Comparison of ENCODE assay signal across 27 cellular contexts in genomic region chr1:119146466-119146865, GRCh38.
"Had no signal": no experiment of that assay in that cellular context is flagged by ENCODE, and none has a peak within 500 bp of the region (broad histone marks: within the 10 kb centered on the region; RNA-seq: fewer than 3 reads in every experiment).

No MANE protein-coding gene starts in this region.

- DNase-seq: activated CD4-positive, alpha-beta T cell treated with anti-CD3 and anti-CD28 coated beads, Interleukin-2, amount 50 U/mL, for 1 hour; activated CD8-positive, alpha-beta T cell treated with anti-CD3 and anti-CD28 coated beads for 36 hours; activated gamma-delta T cell; activated naive CD4-positive, alpha-beta T cell treated with Interleukin-2 at 50 U/mL for 16 hours; activated T-cell treated with anti-CD3 and anti-CD28 coated beads, Interleukin-2, amount 50 U/mL, for 48 hours; aorta; brain microvascular endothelial cell; central memory CD4-positive, alpha-beta T cell; Karpas-422; KBM-7; NCI-H1105; NCI-H1417 treated with DMSO at 0.1 percent for 48 hours; NCI-H1694; NCI-H2029; NCI-H345; NCI-H524 treated with DMSO at 0.1 percent for 48 hours; NK-92 treated with Interleukin-12 subunit alpha and Interleukin-12 subunit beta, amount 100 ng/mL, for 24 hours; PC-3; Peyer's patch; RPMI8226; SHP77 treated with DMSO at 0.1 percent for 48 hours; SK-N-SH; T-cell; T1000 had no signal

- H3K9me3 Mint-ChIP-seq: activated CD8-positive, alpha-beta T cell treated with anti-CD3 and anti-CD28 coated beads for 36 hours; activated naive CD4-positive, alpha-beta T cell treated with anti-CD3 and anti-CD28 coated beads, Interleukin-2, amount 50 U/mL, for 72 hours; activated T-helper 2 cell treated with anti-CD3 and anti-CD28 coated beads, Interferon-gamma antibody, Interleukin-2, Interleukin-4, amounts not matched to agents 10 μg/mL and 5 μg/mL and 100 μg/mL, durations not matched to agents 14 hours and 24 hours and 36 hours; T-cell had no signal

- ATAC-seq: activated CD8-positive, alpha-beta T cell treated with anti-CD3 and anti-CD28 coated beads for 36 hours; PC-3; T-cell had no signal

- H3K27ac Mint-ChIP-seq: activated CD8-positive, alpha-beta T cell treated with anti-CD3 and anti-CD28 coated beads for 36 hours; activated naive CD4-positive, alpha-beta T cell treated with anti-CD3 and anti-CD28 coated beads, Interleukin-2, amount 50 U/mL, for 72 hours; activated T-helper 2 cell treated with anti-CD3 and anti-CD28 coated beads, Interferon-gamma antibody, Interleukin-2, Interleukin-4, amounts not matched to agents 10 μg/mL and 5 μg/mL and 100 μg/mL, durations not matched to agents 14 hours and 24 hours and 36 hours had no signal

- H3K4me3 ChIP-seq: Peyer's patch, SJSA1 had no signal

- H3K27me3 Mint-ChIP-seq: activated CD8-positive, alpha-beta T cell treated with anti-CD3 and anti-CD28 coated beads for 36 hours; T-cell had no signal

- H3K9me3 ChIP-seq: Peyer's patch, SK-N-SH had no signal

- H3K27me3 ChIP-seq: brain microvascular endothelial cell, Peyer's patch, SJSA1 had no signal

- H3K4me3 Mint-ChIP-seq: activated CD8-positive, alpha-beta T cell treated with anti-CD3 and anti-CD28 coated beads for 36 hours; T-cell had no signal

- H3K36me3 ChIP-seq: brain microvascular endothelial cell, Peyer's patch had no signal

- H3K9ac ChIP-seq: SK-N-SH had no signal

- H3K4me1 ChIP-seq: SJSA1 had no signal

- H3K27ac ChIP-seq: brain microvascular endothelial cell, Peyer's patch, SJSA1 had no signal

- H3K4me2 ChIP-seq: SK-N-SH had no signal
